ENCODE assay signal across 9 cellular contexts in genomic region chr17:35747540-35748017, GRCh38. TPM values are rescaled to one million over a fixed set of nuclear protein-coding genes. Genes with fewer than 3 reads are reported as not detected.
DNase-seq lines count a peak whose midpoint lies in the region; ATAC-seq and TF ChIP-seq lines count a peak whose summit lies in the region.
"Had no signal": no experiment of that assay in that cellular context is flagged by ENCODE, and none has a peak within 500 bp of the region (broad histone marks: within the 10 kb centered on the region; RNA-seq: fewer than 3 reads in every experiment).

No MANE protein-coding gene starts in this region.

- H3K27ac Mint-ChIP-seq in nephron progenitor cell: no peak overlapping the region
- H3K27ac Mint-ChIP-seq: T-helper 1 cell treated with Interleukin-12 subunit alpha and Interleukin-12 subunit beta and Interleukin-4 antibody, amounts not matched to agents 30 μg/mL and 1 μg/mL, for 36 hours had no signal

- peaks cover 10 to 44% (median 19%) of the 10 kb centered on the region in 3 donors for H3K4me1 ChIP-seq in esophagus squamous epithelium

- no peak overlapping the region for H3K4me3 ChIP-seq in esophagus squamous epithelium

- ATAC-seq in GM19395 (IDR thresholded peaks at IDR 0.05; ENCODE audit: unreplicated experiment): no peak

- no peaks in the 10 kb centered on the region for H3K36me3 ChIP-seq in esophagus squamous epithelium

- no peak for TF ChIP-seq POLR2A in esophagus squamous epithelium (IDR thresholded peaks at IDR 0.05)

- H3K4me1 Mint-ChIP-seq in nephron progenitor cell: peaks cover 33% of the 10 kb centered on the region

- no peaks in the 10 kb centered on the region for H3K9me3 Mint-ChIP-seq in nephron progenitor cell
- H3K9me3 Mint-ChIP-seq: T-helper 1 cell treated with Interleukin-12 subunit alpha and Interleukin-12 subunit beta and Interleukin-4 antibody, amounts not matched to agents 30 μg/mL and 1 μg/mL, for 36 hours had no signal

- intact Hi-C loops in esophagus squamous epithelium (cut with DNase I): loop anchor here (5.0 kb wide), 1 partner anchor 135 kb away; no protein-coding TSS in a partner anchor

- no peaks in the 10 kb centered on the region for H3K36me3 Mint-ChIP-seq in nephron progenitor cell (ENCODE audit: low read depth)

- DNase-seq in D341Med (ENCODE audit: low spot score) (peak; percentile 91), HT1080 (ENCODE audit: low read depth) (peak; percentile 73), OCI-M1 (lab: John Stamatoyannopoulos, UW) (peak; percentile 84), activated T-cell treated with anti-CD3 and anti-CD28 coated beads for 24 hours (ENCODE audit: low read depth) (peak; percentile 74), esophagus squamous epithelium (lab: John Stamatoyannopoulos, UW) (no peak), nephron progenitor cell (peak; percentile 84)
- DNase-seq in stimulated activated naive CD4-positive, alpha-beta T cell (lab: John Stamatoyannopoulos, UW): peak; percentile 45 to 82 (median 66)

- H3K27me3 Mint-ChIP-seq in nephron progenitor cell (ENCODE audit: low read depth, poor library complexity): peaks cover 52% of the 10 kb centered on the region

- TF ChIP-seq CTCF in esophagus squamous epithelium (IDR thresholded peaks at IDR 0.05) (peak; percentile 84 to 94 (median 92)), nephron progenitor cell (IDR thresholded peaks at IDR 0.05) (peak; percentile 84)

- H3K27me3 ChIP-seq in esophagus squamous epithelium: peaks cover 0 to 99% (median 7%) of the 10 kb centered on the region in 4 donors

- H3K4me3 Mint-ChIP-seq in nephron progenitor cell: no peak overlapping the region
- H3K4me3 Mint-ChIP-seq: T-helper 1 cell treated with Interleukin-12 subunit alpha and Interleukin-12 subunit beta and Interleukin-4 antibody, amounts not matched to agents 30 μg/mL and 1 μg/mL, for 36 hours had no signal

- no peaks in the 10 kb centered on the region for H3K9me3 ChIP-seq in esophagus squamous epithelium

- H3K27ac ChIP-seq in esophagus squamous epithelium: no peak overlapping the region

- 0 to 19% methylated on average over 1 to 11 of the region's 12 CpGs for WGBS in esophagus squamous epithelium, 2 donors

RNA-seq across cellular contexts. Expression of gene GAS2L2, which starts 5.5 kb away (rescaled TPM):
- total RNA-seq in HT1080 (2014; rRNA removed; shearing (Covaris generic)): 0.05 TPM in 1 of 2 replicates, not detected in the other
- polyA plus RNA-seq in HT1080 (2015; cell fraction: cytosol; rRNA removed): 0.03 TPM in 1 of 2 replicates, not detected in the other
- 0.06 and 0.16 TPM in 2 replicates for polyA plus RNA-seq in HT1080 (2015; cell fraction: nucleus; rRNA removed)
- not detected for total RNA-seq in esophagus squamous epithelium

RNA-seq across cellular contexts. Expression of gene C17orf50, which starts 13.1 kb away (rescaled TPM):
- total RNA-seq in HT1080 (2014; rRNA removed; shearing (Covaris generic)): not detected in 2 replicates
- not detected in 2 replicates for polyA plus RNA-seq in HT1080 (2015; cell fraction: cytosol; rRNA removed)
- not detected in 2 replicates for polyA plus RNA-seq in HT1080 (2015; cell fraction: nucleus; rRNA removed)
- total RNA-seq in esophagus squamous epithelium: not detected

RNA-seq across cellular contexts. Expression of gene RASL10B, which starts 16.1 kb away (rescaled TPM):
- total RNA-seq in HT1080 (2014; rRNA removed; shearing (Covaris generic)): 6.8 and 7.6 TPM in 2 replicates
- polyA plus RNA-seq in HT1080 (2015; cell fraction: cytosol; rRNA removed): 0.60 and 3.5 TPM in 2 replicates
- 0.73 and 0.91 TPM in 2 replicates for polyA plus RNA-seq in HT1080 (2015; cell fraction: nucleus; rRNA removed)
- total RNA-seq in esophagus squamous epithelium: 1 to 10 TPM in 2 of 4 donors, under 1 TPM in 2; 0.34 to 1.5 (median 0.89) TPM

RNA-seq across cellular contexts. Expression of gene MMP28, which starts 47.9 kb away (rescaled TPM):
- total RNA-seq in HT1080 (2014; rRNA removed; shearing (Covaris generic)): 0.13 and 0.18 TPM in 2 replicates
- 0.13 and 0.46 TPM in 2 replicates for polyA plus RNA-seq in HT1080 (2015; cell fraction: cytosol; rRNA removed)
- polyA plus RNA-seq in HT1080 (2015; cell fraction: nucleus; rRNA removed): not detected in 2 replicates
- total RNA-seq in esophagus squamous epithelium: 10 to 100 TPM; 29.1 to 61.0 (median 35.2) TPM
